In the genomic region with DNA sequence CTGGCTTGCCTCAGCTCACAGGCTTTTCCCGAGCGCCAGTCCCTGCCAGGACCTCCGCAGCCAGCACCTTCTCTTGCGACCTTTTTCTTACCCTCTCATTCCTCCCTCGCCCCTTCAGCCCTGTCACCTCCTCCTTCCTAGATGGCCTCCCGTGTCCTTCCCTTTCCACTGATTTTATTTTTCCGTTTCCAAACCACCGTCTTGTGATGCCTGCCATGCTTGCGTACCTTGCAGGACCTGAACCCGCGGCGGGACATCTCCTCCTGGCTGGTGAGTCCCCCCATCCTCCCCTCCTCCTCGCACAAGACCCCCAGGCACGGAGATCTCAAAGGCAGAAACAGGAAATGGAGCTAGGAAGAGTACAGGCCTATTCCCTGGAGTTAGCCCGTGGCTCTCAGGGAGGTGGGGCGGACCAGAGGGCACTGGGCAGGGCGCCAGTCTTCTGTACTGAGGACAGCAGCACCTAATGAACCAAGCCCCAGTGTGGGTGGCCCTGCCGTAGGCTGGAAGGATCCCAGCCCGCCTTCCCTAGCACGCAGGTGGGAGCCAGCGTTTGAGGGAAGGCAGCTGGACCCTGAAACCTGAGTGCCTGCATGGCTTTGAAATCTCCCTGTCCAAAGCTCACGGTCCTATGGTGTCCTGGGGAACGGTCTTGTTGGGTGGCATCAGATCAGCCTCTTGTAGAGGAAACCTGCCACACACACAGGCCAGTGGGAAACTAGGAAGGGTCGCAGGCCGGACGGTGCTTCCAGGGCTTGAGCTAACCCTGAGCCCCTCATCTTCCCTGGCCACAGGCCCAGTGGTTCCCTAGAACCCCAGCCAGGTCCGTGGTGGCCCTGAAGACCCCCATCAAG, we compare ENCODE assay signal across 8 cellular contexts. TPM values are rescaled to one million over a fixed set of nuclear protein-coding genes. Genes with fewer than 3 reads are reported as not detected.
A peak's percentile ranks its signal among the peaks of the same experiment; 100 is the strongest.
DNase-seq lines count a peak whose midpoint lies in the region; ATAC-seq and TF ChIP-seq lines count a peak whose summit lies in the region.

No MANE protein-coding gene starts in this region.

- H3K4me3 Mint-ChIP-seq in activated naive CD4-positive, alpha-beta T cell treated with anti-CD3 and anti-CD28 coated beads, Interleukin-2, amount 10 ng/mL, durations not matched to agents 7 days and 5 days: peak overlapping the region; percentile 100

- peaks cover 82% of the 10 kb centered on the region for H3K4me1 Mint-ChIP-seq in activated naive CD4-positive, alpha-beta T cell treated with anti-CD3 and anti-CD28 coated beads, Interleukin-2, amount 10 ng/mL, durations not matched to agents 7 days and 5 days

- H3K27me3 ChIP-seq in heart left ventricle: no peaks in the 10 kb centered on the region

- H3K4me3 ChIP-seq in heart left ventricle: peak overlapping the region; percentile 53 to 98 (median 71)

- DNase-seq in NCI-H2227 (lab: John Stamatoyannopoulos, UW; ENCODE audit: unreplicated experiment) (peak; percentile 61), NCI-H2227 treated with DMSO at 0.1 percent for 48 hours (lab: John Stamatoyannopoulos, UW) (no peak), NCI-H2029 (lab: John Stamatoyannopoulos, UW) (peak; percentile 77), heart left ventricle (peak; percentile 80 to 91 (median 88)), posterior vena cava (ENCODE audit: low spot score) (peak; percentile 90)
- no peak for DNase-seq in activated naive CD4-positive, alpha-beta T cell treated with anti-CD3 and anti-CD28 coated beads, Interleukin-2, amount 10 ng/mL, durations not matched to agents 7 days and 5 days
- no peak for DNase-seq in effector CD8-positive, alpha-beta T cell (lab: John Stamatoyannopoulos, UW)

- intact Hi-C loops in heart left ventricle (cut with DNase I) (loop anchor here in 9 of 10 donors (1.0 to 10.0 kb wide), 8 partner anchors 18 to 266 kb away; a partner anchor contains a TSS), posterior vena cava (cut with DNase I) (loop anchor here in 1 of 2 donors (5.0 kb wide), 1 partner anchor 53 kb away; no protein-coding TSS in a partner anchor)

- no peaks in the 10 kb centered on the region for H3K9me3 Mint-ChIP-seq in activated naive CD4-positive, alpha-beta T cell treated with anti-CD3 and anti-CD28 coated beads, Interleukin-2, amount 10 ng/mL, durations not matched to agents 7 days and 5 days

- peak overlapping the region; percentile 93 for H3K27ac Mint-ChIP-seq in activated naive CD4-positive, alpha-beta T cell treated with anti-CD3 and anti-CD28 coated beads, Interleukin-2, amount 10 ng/mL, durations not matched to agents 7 days and 5 days

- H3K9me3 ChIP-seq in heart left ventricle: no peaks in the 10 kb centered on the region

- CTCF ChIA-PET in activated naive CD4-positive, alpha-beta T cell treated with anti-CD3 and anti-CD28 coated beads, Interleukin-2, amount 10 ng/mL, durations not matched to agents 7 days and 5 days (lab: Charles Lee): interaction anchor here (1.0 to 8.3 kb wide), 5 partner anchors 14 to 128 kb away, joined by 3 to 116 read pairs (median 5); a partner anchor contains a TSS

- H3K27me3 Mint-ChIP-seq in activated naive CD4-positive, alpha-beta T cell treated with anti-CD3 and anti-CD28 coated beads, Interleukin-2, amount 10 ng/mL, durations not matched to agents 7 days and 5 days: no peaks in the 10 kb centered on the region

- TF ChIP-seq POLR2A in heart left ventricle (IDR thresholded peaks at IDR 0.05): no peak

- H3K27ac ChIP-seq in heart left ventricle: peak overlapping the region; percentile 85 to 98 (median 92)

- H3K36me3 ChIP-seq in heart left ventricle: peaks cover 0 to 34% (median 16%) of the 10 kb centered on the region in 9 donors

- peaks cover 33% of the 10 kb centered on the region for H3K36me3 Mint-ChIP-seq in activated naive CD4-positive, alpha-beta T cell treated with anti-CD3 and anti-CD28 coated beads, Interleukin-2, amount 10 ng/mL, durations not matched to agents 7 days and 5 days

- peaks cover 0 to 68% (median 39%) of the 10 kb centered on the region in 12 donors for H3K4me1 ChIP-seq in heart left ventricle

- WGBS in heart left ventricle, 4 donors: 8 to 17% (median 15%) methylated on average over 18 to 27 of the region's 27 CpGs

- no peak for TF ChIP-seq CTCF in heart left ventricle (IDR thresholded peaks at IDR 0.05)

- ATAC-seq in heart left ventricle: peak; percentile 37 to 67 (median 58)
- no peak for ATAC-seq in HG02981 (IDR thresholded peaks at IDR 0.05; ENCODE audit: unreplicated experiment)

RNA-seq across cellular contexts. Expression of a gene that starts 0.6 kb away (rescaled TPM):
- total RNA-seq in heart left ventricle: 10 to 100 TPM; 21.2 to 80.3 (median 65.4) TPM
- 10 to 100 TPM; 61.4 to 65.1 TPM for polyA plus RNA-seq in heart left ventricle
- total RNA-seq in posterior vena cava: 10 to 100 TPM; 24.7 to 27.4 TPM

RNA-seq across cellular contexts. Expression of a gene that starts 17.4 kb away (rescaled TPM):
- 10 to 100 TPM in 7 of 9 donors, 1 to 10 TPM in 2; 3.8 to 26.3 (median 21.9) TPM for total RNA-seq in heart left ventricle
- 10 to 100 TPM; 16.5 to 33.6 TPM for polyA plus RNA-seq in heart left ventricle
- total RNA-seq in posterior vena cava: 10 to 100 TPM; 51.3 to 53.9 TPM

RNA-seq across cellular contexts. Expression of a gene that starts 21.8 kb away (rescaled TPM):
- total RNA-seq in heart left ventricle: 100 to 1,000 TPM; 145 to 305 (median 194) TPM
- 100 to 1,000 TPM; 298 to 304 TPM for polyA plus RNA-seq in heart left ventricle
- 100 to 1,000 TPM; 133 to 137 TPM for total RNA-seq in posterior vena cava

RNA-seq across cellular contexts. Expression of a gene that starts 25.7 kb away (rescaled TPM):
- total RNA-seq in heart left ventricle (10 to 100 TPM; 43.6 to 91.3 (median 68.3) TPM), posterior vena cava (10 to 100 TPM; 79.7 to 82.4 TPM)
- 10 to 100 TPM; 35.2 to 71.1 TPM for polyA plus RNA-seq in heart left ventricle

RNA-seq across cellular contexts. Expression of a gene that starts 56.0 kb away (rescaled TPM):
- 1 to 10 TPM in 4 of 9 donors, under 1 TPM in 5; 0.25 to 1.6 (median 0.94) TPM for total RNA-seq in heart left ventricle
- 1 to 10 TPM in 1 of 2 donors, under 1 TPM in 1; 0.88 to 3.1 TPM for polyA plus RNA-seq in heart left ventricle
- total RNA-seq in posterior vena cava: 1 to 10 TPM; 1.6 to 2.6 TPM

Comparison
In these comparisons a context has a peak if more than half of its experiments do, and no peak if none do; other contexts are left out.
1. DNase-seq: peak in NCI-H2227 (single experiment), NCI-H2029 (single experiment), heart left ventricle (5 of 5) and posterior vena cava (single experiment); none in NCI-H2227 treated with DMSO at 0.1 percent for 48 hours (single experiment), activated naive CD4-positive, alpha-beta T cell treated with anti-CD3 and anti-CD28 coated beads, Interleukin-2, amount 10 ng/mL, durations not matched to agents 7 days and 5 days (single experiment) and effector CD8-positive, alpha-beta T cell (single experiment).